In the genomic region with DNA sequence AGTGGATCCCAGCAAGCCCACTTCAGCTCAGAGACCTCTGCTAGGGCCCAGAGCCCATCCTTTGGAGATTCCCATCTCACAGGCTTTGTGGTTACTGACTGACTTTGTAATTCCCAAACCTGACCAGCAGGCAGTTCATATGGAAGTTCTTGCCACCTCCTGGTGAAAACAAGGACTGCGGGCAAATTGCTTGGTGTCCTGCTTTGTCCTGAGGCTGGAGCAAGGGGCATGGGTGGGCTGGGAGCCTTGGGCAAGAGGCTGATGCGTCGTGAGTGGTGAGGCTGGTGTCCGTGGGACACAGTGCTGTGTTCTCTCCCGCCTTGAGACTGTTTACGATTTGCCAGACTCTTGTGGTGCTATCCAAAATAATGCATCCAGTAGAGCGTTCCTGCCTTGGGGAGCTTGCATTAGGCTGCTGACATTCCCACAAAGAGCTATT, we compare ENCODE assay signal across 9 cellular contexts.
DNase-seq lines count a peak whose midpoint lies in the region; ATAC-seq and TF ChIP-seq lines count a peak whose summit lies in the region.
"Had no signal": no experiment of that assay in that cellular context is flagged by ENCODE, and none has a peak within 500 bp of the region (broad histone marks: within the 10 kb centered on the region; RNA-seq: fewer than 3 reads in every experiment).

No MANE protein-coding gene starts in this region.

- DNase-seq in A172 (ENCODE audit: low spot score) (peak; percentile 61), GM13977 (ENCODE audit: low spot score) (no peak), NCI-H524 (lab: John Stamatoyannopoulos, UW) (peak; percentile 87 to 90), lower lobe of right lung (no peak)
- no peak for DNase-seq in activated CD4-positive, alpha-beta T cell treated with anti-CD3 and anti-CD28 coated beads, Interleukin-2, amount 10 ng/mL, durations not matched to agents 24 days and 14 days

- no peaks in the 10 kb centered on the region for H3K27me3 Mint-ChIP-seq in activated CD4-positive, alpha-beta T cell treated with anti-CD3 and anti-CD28 coated beads, Interleukin-2, amount 10 ng/mL, durations not matched to agents 24 days and 14 days
- H3K27me3 Mint-ChIP-seq: central memory CD8-positive, alpha-beta T cell had no signal

- intact Hi-C loops in lower lobe of right lung (cut with DNase I), result loop anchor here (5.0 kb wide), 1 partner anchor 135 kb away; no protein-coding TSS in a partner anchor
- intact Hi-C loops in activated CD4-positive, alpha-beta T cell treated with anti-CD3 and anti-CD28 coated beads, Interleukin-2, amount 10 ng/mL, durations not matched to agents 24 days and 14 days (cut with micrococcal nuclease), result no loop called here

- H3K27ac ChIP-seq in cingulate gyrus (ENCODE audit: low read depth, low read length), result peak overlapping the region; percentile 88
- H3K27ac ChIP-seq in lower lobe of right lung, result peak overlapping the region; percentile 93

- in situ Hi-C loops in GM13977 (cut with MboI; ENCODE audit: low pct_unique_long_range_greater_than_20kb, low sequenced_read_pairs, unreplicated experiment), result loop anchor here (10.0 kb wide), 1 partner anchor 138 kb away; no protein-coding TSS in a partner anchor

- TF ChIP-seq CTCF in GM13977 (IDR thresholded peaks at IDR 0.05; ENCODE audit: extremely low read depth, insufficient read depth, missing control alignments) (peak; percentile 45), lower lobe of right lung (IDR thresholded peaks at IDR 0.05) (peak; percentile 44)

- H3K4me3 Mint-ChIP-seq in activated CD4-positive, alpha-beta T cell treated with anti-CD3 and anti-CD28 coated beads, Interleukin-2, amount 10 ng/mL, durations not matched to agents 24 days and 14 days, result no peak overlapping the region
- H3K4me3 Mint-ChIP-seq: central memory CD8-positive, alpha-beta T cell had no signal

- H3K9me3 Mint-ChIP-seq in activated CD4-positive, alpha-beta T cell treated with anti-CD3 and anti-CD28 coated beads, Interleukin-2, amount 10 ng/mL, durations not matched to agents 24 days and 14 days, result no peaks in the 10 kb centered on the region
- H3K9me3 Mint-ChIP-seq: central memory CD8-positive, alpha-beta T cell had no signal

- no peaks in the 10 kb centered on the region for H3K27me3 ChIP-seq in lower lobe of right lung (ENCODE audit: low read depth)

- ATAC-seq in lower lobe of right lung, result no peak
- ATAC-seq in HG03175 (IDR thresholded peaks at IDR 0.05; ENCODE audit: unreplicated experiment), result no peak
- ATAC-seq in HG02973 (IDR thresholded peaks at IDR 0.05; ENCODE audit: unreplicated experiment), result no peak

- H3K36me3 Mint-ChIP-seq in activated CD4-positive, alpha-beta T cell treated with anti-CD3 and anti-CD28 coated beads, Interleukin-2, amount 10 ng/mL, durations not matched to agents 24 days and 14 days (ENCODE audit: low read depth), result no peaks in the 10 kb centered on the region

- peaks cover 57% of the 10 kb centered on the region for H3K4me1 ChIP-seq in lower lobe of right lung

- H3K4me3 ChIP-seq in lower lobe of right lung, result no peak overlapping the region

- no peaks in the 10 kb centered on the region for H3K36me3 ChIP-seq in lower lobe of right lung

- H3K9me3 ChIP-seq in lower lobe of right lung, result no peaks in the 10 kb centered on the region

- no peak overlapping the region for H3K27ac Mint-ChIP-seq in activated CD4-positive, alpha-beta T cell treated with anti-CD3 and anti-CD28 coated beads, Interleukin-2, amount 10 ng/mL, durations not matched to agents 24 days and 14 days

- H3K4me1 Mint-ChIP-seq in activated CD4-positive, alpha-beta T cell treated with anti-CD3 and anti-CD28 coated beads, Interleukin-2, amount 10 ng/mL, durations not matched to agents 24 days and 14 days, result peaks cover 41% of the 10 kb centered on the region

Comparison
In these comparisons a context has a peak if more than half of its experiments do, and no peak if none do; other contexts are left out.
1. DNase-seq: peak in A172 (single experiment) and NCI-H524 (2 of 2); none in GM13977 (single experiment), lower lobe of right lung (single experiment) and activated CD4-positive, alpha-beta T cell treated with anti-CD3 and anti-CD28 coated beads, Interleukin-2, amount 10 ng/mL, durations not matched to agents 24 days and 14 days (single experiment).